Comparison of ENCODE assay signal across 8 cellular contexts in the genomic region with DNA sequence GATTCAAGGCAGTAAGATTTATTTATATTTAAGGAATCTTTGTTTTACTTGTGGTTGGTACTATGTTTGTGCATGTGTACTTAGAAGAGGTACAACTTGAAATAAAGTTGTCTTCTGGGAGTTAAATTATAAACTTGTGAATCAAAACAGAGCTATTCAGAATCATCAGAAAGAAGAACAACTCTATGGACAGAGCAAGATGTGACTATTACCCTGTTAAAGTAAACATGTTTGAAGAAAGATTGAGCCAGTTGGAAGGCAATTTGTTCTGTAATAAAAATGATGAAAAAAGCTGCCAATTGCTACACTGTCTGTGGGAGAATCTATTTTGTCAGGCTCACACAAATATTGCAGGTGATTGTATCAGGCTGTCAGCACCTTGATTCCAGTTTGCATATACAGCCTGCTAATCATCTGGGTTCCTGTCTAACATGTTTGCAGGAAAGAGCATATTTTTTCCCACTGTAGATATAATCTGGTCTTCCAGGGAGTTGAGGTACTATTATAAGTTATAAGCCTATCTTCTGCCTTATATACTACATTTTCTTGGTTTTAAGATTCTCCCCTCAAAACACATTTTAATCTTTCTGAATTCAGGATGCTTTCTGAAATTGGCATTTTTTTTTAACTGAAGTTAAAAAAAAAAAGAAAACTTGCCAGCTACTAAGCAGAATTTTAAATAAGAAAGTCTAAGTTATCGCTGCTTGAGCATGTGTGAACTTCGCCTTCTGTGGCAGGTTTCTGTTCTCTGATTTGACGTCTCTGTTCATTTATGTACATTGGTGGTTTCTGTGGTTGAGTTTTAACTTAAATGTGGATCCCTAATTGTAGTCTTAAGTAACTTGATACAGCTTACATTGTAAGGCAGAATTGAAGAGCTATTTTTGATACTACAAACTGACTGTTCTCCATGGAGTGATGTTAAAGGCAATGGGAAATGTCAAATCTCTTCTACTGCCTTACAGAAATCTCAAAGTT. TPM values are rescaled to one million over a fixed set of nuclear protein-coding genes. Genes with fewer than 3 reads are reported as not detected.
DNase-seq lines count a peak whose midpoint lies in the region; ATAC-seq and TF ChIP-seq lines count a peak whose summit lies in the region.

No MANE protein-coding gene starts in this region.

- H3K9me3 Mint-ChIP-seq in activated T-cell treated with anti-CD3 and anti-CD28 coated beads, Interleukin-2, amount 50 U/mL, for 24 hours: peaks cover 7% of the 10 kb centered on the region
- peaks cover 0 to 10% (median 0%) of the 10 kb centered on the region in 11 donors for H3K9me3 Mint-ChIP-seq in naive thymus-derived CD4-positive, alpha-beta T cell
- H3K9me3 Mint-ChIP-seq in GM23338: peaks cover 6% of the 10 kb centered on the region; the same call in 2 of the 3 replicates

- no peaks in the 10 kb centered on the region for H3K9me3 ChIP-seq in naive thymus-derived CD4-positive, alpha-beta T cell (ENCODE audit: control insufficient read depth in 2 of 3, low read length in 3 of 3)

- intact Hi-C loops in naive thymus-derived CD4-positive, alpha-beta T cell (cut with micrococcal nuclease): loop anchor here (1.0 to 2.0 kb wide), 3 partner anchors 8 to 46 kb away; a partner anchor contains a TSS

- H2AFZ ChIP-seq in GM23338: no peak overlapping the region

- H3K9ac ChIP-seq in mesendoderm (ENCODE audit: low read length): no peak overlapping the region

- H3K4me1 ChIP-seq in naive thymus-derived CD4-positive, alpha-beta T cell (ENCODE audit: control insufficient read depth in 2 of 2, insufficient read depth in 2 of 2, low read length in 2 of 2): peaks cover 21% of the 10 kb centered on the region in 2 donors
- H3K4me1 ChIP-seq in GM23338 (ENCODE audit: insufficient read depth) (peaks cover 26% of the 10 kb centered on the region), mesendoderm (ENCODE audit: control insufficient read depth, low read depth, low read length) (no peaks in the 10 kb centered on the region)

- peak overlapping the region; percentile 44 for H3K4me3 Mint-ChIP-seq in activated T-cell treated with anti-CD3 and anti-CD28 coated beads, Interleukin-2, amount 50 U/mL, for 24 hours
- H3K4me3 Mint-ChIP-seq in naive thymus-derived CD4-positive, alpha-beta T cell: peak overlapping the region; percentile 9 to 82 (median 73)
- H3K4me3 Mint-ChIP-seq in GM23338: no peak overlapping the region

- H3K4me2 ChIP-seq in GM23338: no peak overlapping the region
- no peak overlapping the region for H3K4me2 ChIP-seq in mesendoderm (ENCODE audit: low read length)

- no peaks in the 10 kb centered on the region for H3K36me3 ChIP-seq in naive thymus-derived CD4-positive, alpha-beta T cell (ENCODE audit: control insufficient read depth in 2 of 3, insufficient read depth in 3 of 3, low read length in 3 of 3)
- H3K36me3 ChIP-seq in GM23338 (ENCODE audit: insufficient read depth) (no peaks in the 10 kb centered on the region), mesendoderm (ENCODE audit: control insufficient read depth, insufficient read depth, low read length) (no peaks in the 10 kb centered on the region)

- no peak for DNase-seq in activated T-cell treated with anti-CD3 and anti-CD28 coated beads, Interleukin-2, amount 50 U/mL, for 24 hours
- DNase-seq in activated T-cell treated with anti-CD3 and anti-CD28 coated beads for 4 hours (no peak), OCI-M1 (lab: John Stamatoyannopoulos, UW) (peak; percentile 84), dedifferentiated amniotic fluid mesenchymal stem cell (ENCODE audit: extremely low spot score) (no peak), GM23338 (ENCODE audit: low spot score) (no peak), mesendoderm (no peak)
- peak in 7 of 9 donors; percentile 38 to 73 (median 62) for DNase-seq in naive thymus-derived CD4-positive, alpha-beta T cell

- H3F3A ChIP-seq in GM23338 (replicated peaks; ENCODE audit: low read depth): no peaks in the 10 kb centered on the region

- no peak overlapping the region for H4K5ac ChIP-seq in mesendoderm (ENCODE audit: low read length)

- no peaks in the 10 kb centered on the region for H3K79me1 ChIP-seq in mesendoderm (ENCODE audit: low read length)

- H2BK5ac ChIP-seq in mesendoderm (ENCODE audit: low read length): no peak overlapping the region

- peak overlapping the region; percentile 11 for H3K27ac ChIP-seq in naive thymus-derived CD4-positive, alpha-beta T cell (ENCODE audit: low read depth, low read length)
- H3K27ac ChIP-seq in GM23338 (ENCODE audit: low read depth): no peak overlapping the region
- no peak overlapping the region for H3K27ac ChIP-seq in mesendoderm (ENCODE audit: low read depth, low read length)

- no peak overlapping the region for H3K4me3 ChIP-seq in naive thymus-derived CD4-positive, alpha-beta T cell (ENCODE audit: low read length)
- H3K4me3 ChIP-seq in GM23338: no peak overlapping the region
- H3K4me3 ChIP-seq in mesendoderm (ENCODE audit: low read length): no peak overlapping the region

- CTCF ChIA-PET in naive thymus-derived CD4-positive, alpha-beta T cell (lab: Charles Lee): interaction anchor here (0.7 kb wide), 1 partner anchor 45 kb away, joined by 3 read pairs; no protein-coding TSS in a partner anchor

- TF ChIP-seq CTCF in GM23338 (conservative IDR thresholded peaks at IDR 0.05; ENCODE audit: low read depth in 2 of 2): no peak

- H2BK15ac ChIP-seq in mesendoderm (replicated peaks; ENCODE audit: low read depth): no peak overlapping the region

- H3K4me1 Mint-ChIP-seq in activated T-cell treated with anti-CD3 and anti-CD28 coated beads, Interleukin-2, amount 50 U/mL, for 24 hours (ENCODE audit: low read depth): peaks cover 71% of the 10 kb centered on the region
- peaks cover 35 to 69% (median 57%) of the 10 kb centered on the region in 7 donors for H3K4me1 Mint-ChIP-seq in naive thymus-derived CD4-positive, alpha-beta T cell
- H3K4me1 Mint-ChIP-seq in GM23338: peaks cover 18% of the 10 kb centered on the region

- POLR2A ChIA-PET in naive thymus-derived CD4-positive, alpha-beta T cell (lab: Charles Lee): interaction anchor here (0.8 to 2.0 kb wide), 7 partner anchors 8 to 45 kb away, joined by 3 to 6 read pairs (median 5); no protein-coding TSS in a partner anchor

- H3K27me3 ChIP-seq in naive thymus-derived CD4-positive, alpha-beta T cell (ENCODE audit: control insufficient read depth in 2 of 2, insufficient read depth in 2 of 2, low read length in 2 of 2): no peaks in the 10 kb centered on the region
- no peaks in the 10 kb centered on the region for H3K27me3 ChIP-seq in GM23338 (ENCODE audit: insufficient read depth)
- H3K27me3 ChIP-seq in mesendoderm (ENCODE audit: insufficient read depth, low read length, poor library complexity): no peaks in the 10 kb centered on the region

- H3K27ac Mint-ChIP-seq in activated T-cell treated with anti-CD3 and anti-CD28 coated beads, Interleukin-2, amount 50 U/mL, for 24 hours: peak overlapping the region; percentile 53
- peak overlapping the region; percentile 33 to 86 (median 68) for H3K27ac Mint-ChIP-seq in naive thymus-derived CD4-positive, alpha-beta T cell
- no peak overlapping the region for H3K27ac Mint-ChIP-seq in GM23338

- no peak overlapping the region for H3K4ac ChIP-seq in mesendoderm (ENCODE audit: low read depth, low read length)

- no peaks in the 10 kb centered on the region for H3K27me3 Mint-ChIP-seq in activated T-cell treated with anti-CD3 and anti-CD28 coated beads, Interleukin-2, amount 50 U/mL, for 24 hours
- peaks cover 0 to 2% (median 0%) of the 10 kb centered on the region in 5 donors for H3K27me3 Mint-ChIP-seq in naive thymus-derived CD4-positive, alpha-beta T cell
- H3K27me3 Mint-ChIP-seq in GM23338 (ENCODE audit: insufficient read depth, low read depth, poor library complexity): no peaks in the 10 kb centered on the region

- WGBS in mesendoderm (ENCODE audit: extremely low coverage, insufficient coverage, low lambda C conversion rate): no CpG with 5 or more reads among the region's 3 CpGs

- no peaks in the 10 kb centered on the region for H4K20me1 ChIP-seq in GM23338 (replicated peaks; ENCODE audit: insufficient read depth)

- peaks cover 12% of the 10 kb centered on the region for H3K36me3 Mint-ChIP-seq in activated T-cell treated with anti-CD3 and anti-CD28 coated beads, Interleukin-2, amount 50 U/mL, for 24 hours (ENCODE audit: low read depth)
- peaks cover 0 to 32% (median 10%) of the 10 kb centered on the region in 5 donors for H3K36me3 Mint-ChIP-seq in naive thymus-derived CD4-positive, alpha-beta T cell
- peaks cover 7% of the 10 kb centered on the region; the same call in 2 of the 3 replicates for H3K36me3 Mint-ChIP-seq in GM23338 (ENCODE audit: low read depth)

- no peak overlapping the region for H3K23ac ChIP-seq in mesendoderm (ENCODE audit: low read length)

- no peak overlapping the region for H3K18ac ChIP-seq in mesendoderm (ENCODE audit: low read length)

- H2AK5ac ChIP-seq in mesendoderm (ENCODE audit: low read length): no peak overlapping the region

- peak; percentile 83 for ATAC-seq in HG03039 (IDR thresholded peaks at IDR 0.05; ENCODE audit: unreplicated experiment)
- ATAC-seq in naive thymus-derived CD4-positive, alpha-beta T cell: peak; percentile 95
- no peak for ATAC-seq in GM23338

- H3K9me2 ChIP-seq in GM23338 (ENCODE audit: insufficient read depth): no peaks in the 10 kb centered on the region

- H3K79me2 ChIP-seq in GM23338 (replicated peaks; ENCODE audit: insufficient read depth): peaks cover 95% of the 10 kb centered on the region
- H3K79me2 ChIP-seq in mesendoderm (ENCODE audit: control insufficient read depth, insufficient read depth, low read length): no peaks in the 10 kb centered on the region

- H4K8ac ChIP-seq in mesendoderm (ENCODE audit: low read depth, low read length): no peak overlapping the region

- H3K56ac ChIP-seq in mesendoderm (ENCODE audit: low read length): no peak overlapping the region

- H2BK120ac ChIP-seq in mesendoderm (ENCODE audit: low read depth, low read length): no peak overlapping the region

TF ChIP-seq in GM23338, 12 proteins besides CTCF, POLR2A, EP300 and RAD21:
- TF ChIP-seq CREB1 (CRISPR knock-in tag; IDR thresholded peaks at IDR 0.05; ENCODE audit: low read depth): no peak
TF ChIP-seq in GM23338: peak in this region for 0.

RNA-seq across cellular contexts. Expression of a gene that starts 46.0 kb away (rescaled TPM):
- total RNA-seq in naive thymus-derived CD4-positive, alpha-beta T cell: 10 to 100 TPM; 13.7 to 28.0 (median 24.4) TPM
- polyA plus RNA-seq in naive thymus-derived CD4-positive, alpha-beta T cell: under 1 TPM; 0.69 to 0.98 TPM
- total RNA-seq in GM23338 (2014; rRNA removed; shearing (Covaris generic)): 27.0 and 34.7 TPM in 2 replicates
- polyA plus RNA-seq in GM23338 (2016; fragmentation: Nextera tagmentation; extraction: Ambion mirVana): 6.0 TPM in 2 replicates
- 6.0 TPM for polyA plus RNA-seq in mesendoderm (2013, experiment 1 of 2)
- 5.9 TPM for polyA plus RNA-seq in mesendoderm (2013, experiment 2 of 2)

Comparison
In these comparisons a context has a peak if more than half of its experiments do, and no peak if none do; other contexts are left out.
1. DNase-seq: peak in OCI-M1 (single experiment) and naive thymus-derived CD4-positive, alpha-beta T cell (7 of 9); none in activated T-cell treated with anti-CD3 and anti-CD28 coated beads, Interleukin-2, amount 50 U/mL, for 24 hours (single experiment), activated T-cell treated with anti-CD3 and anti-CD28 coated beads for 4 hours (single experiment), dedifferentiated amniotic fluid mesenchymal stem cell (single experiment), GM23338 (single experiment) and mesendoderm (single experiment).